8 cellular contexts compared by ENCODE assay signal in genomic region chr12:66169221-66170170, GRCh38. TPM values are rescaled to one million over a fixed set of nuclear protein-coding genes. Genes with fewer than 3 reads are reported as not detected.
DNase-seq lines count a peak whose midpoint lies in the region; ATAC-seq and TF ChIP-seq lines count a peak whose summit lies in the region.

TSS of gene TMBIM4 (minus strand) at chr12:66169996. CDS start at chr12:66169951, 45 bp downstream.

- intact Hi-C loops in PC-9 (cut with micrococcal nuclease; ENCODE audit: unreplicated experiment) = loop anchor here (1.0 to 2.0 kb wide), 2 partner anchors 39 to 133 kb away; partner anchors contain the start of genes HELB and LLPH

- 0% methylated on average over 65 to 67 of the region's 67 CpGs for WGBS in esophagus, 2 donors

- CTCF ChIA-PET in PC-9 (lab: Charles Lee) = interaction anchor here (0.6 to 0.7 kb wide), 7 partner anchors 19 to 345 kb away, joined by 3 to 7 read pairs (median 4); no protein-coding TSS in a partner anchor

- peak within 1 kb of the TSS; percentile 80 for H3K4me2 ChIP-seq in PC-9

- H3K9me2 ChIP-seq in PC-9 (ENCODE audit: insufficient read depth) = 0 out of 2 replicates have a peak, but pooled peaks cover 3% of the 10 kb centered on the region

- ATAC-seq in GM21717 (IDR thresholded peaks at IDR 0.05; ENCODE audit: unreplicated experiment) = peak; percentile 86

- H3K4me3 ChIP-seq in PC-9 = peak within 1 kb of the TSS; percentile 74
- H3K4me3 ChIP-seq in esophagus (ENCODE audit: low read depth in 1 of 2, low read length in 2 of 2) = peak within 1 kb of the TSS; percentile 86 to 92
- H3K4me3 ChIP-seq in muscle layer of colon (ENCODE audit: low read depth in 1 of 2, low read length in 2 of 2) = peak within 1 kb of the TSS; percentile 67 to 90

- H3K36me3 ChIP-seq in PC-9 (ENCODE audit: low read depth) (no peaks in the 10 kb centered on the region), esophagus (ENCODE audit: control insufficient read depth in 2 of 2, insufficient read depth in 2 of 2, low read length in 1 of 2) (no peaks in the 10 kb centered on the region), muscle layer of colon (ENCODE audit: insufficient read depth, low read length) (no peaks in the 10 kb centered on the region)

- peak within 1 kb of the TSS; percentile 92 for H2AFZ ChIP-seq in PC-9

- H3K27ac ChIP-seq in PC-9 (peak within 1 kb of the TSS; percentile 87), esophagus (ENCODE audit: low read depth in 2 of 2, low read length in 1 of 2) (peak within 1 kb of the TSS; percentile 99 to 100), muscle layer of colon (ENCODE audit: low read depth, low read length) (peak within 1 kb of the TSS; percentile 93)

- H3K4me1 ChIP-seq in PC-9 (replicated peaks; ENCODE audit: insufficient read depth) (peaks cover 10% of the 10 kb centered on the region), esophagus (ENCODE audit: control insufficient read depth in 2 of 2, insufficient read depth in 2 of 2, low read length in 1 of 2) (no peaks in the 10 kb centered on the region), muscle layer of colon (ENCODE audit: insufficient read depth, low read length) (peaks cover 15% of the 10 kb centered on the region)

- H3K9ac ChIP-seq in muscle layer of colon (ENCODE audit: low read length) = peak within 1 kb of the TSS; percentile 95

- H3K9me3 ChIP-seq in PC-9 (ENCODE audit: insufficient read depth, low read depth) = no peaks in the 10 kb centered on the region; the same call in 1 of the 2 replicates
- H3K9me3 ChIP-seq in esophagus (ENCODE audit: control insufficient read depth in 2 of 2, insufficient read depth in 1 of 2, low read depth in 1 of 2, low read length in 1 of 2) = no peaks in the 10 kb centered on the region
- no peaks in the 10 kb centered on the region for H3K9me3 ChIP-seq in muscle layer of colon (ENCODE audit: low read length)

- TSS peak; percentile 80 for BruUV-seq in PC-9 (replicated peaks; lab: Mats Ljungman, UMichigan)

- peak; percentile 55 for DNase-seq in DMS79 (lab: John Stamatoyannopoulos, UW)
- peak; percentile 95 for DNase-seq in KBM-7
- DNase-seq in PC-9 = peak; percentile 80 to 84
- peak; percentile 84 for DNase-seq in activated T-cell treated with anti-CD3 and anti-CD28 coated beads, Interleukin-2, amount 50 U/mL, for 1 hour
- DNase-seq in stimulated activated CD8-positive, alpha-beta memory T cell treated with anti-CD3 and anti-CD28 coated beads, Interleukin-7, amount 100 ng/mL, for 24 hours (ENCODE audit: low read depth) = peak; percentile 71

- H4K20me1 ChIP-seq in PC-9 (ENCODE audit: insufficient read depth) = no peaks in the 10 kb centered on the region

- peaks cover 22% of the 10 kb centered on the region for H3K79me2 ChIP-seq in PC-9 (ENCODE audit: low read depth)

- H3F3A ChIP-seq in PC-9 (ENCODE audit: insufficient read depth, low read depth) = peaks cover 19% of the 10 kb centered on the region

- in situ Hi-C loops in KBM-7 (cut with MboI; ENCODE audit: low pct_unique_long_range_greater_than_20kb, low sequenced_read_pairs) = no loop called here

- peak; percentile 59; the same call in 1 of the 2 replicates for TF ChIP-seq CTCF in PC-9 (conservative IDR thresholded peaks at IDR 0.05)

- H3K27me3 ChIP-seq in PC-9 (ENCODE audit: insufficient read depth, low read depth) (no peaks in the 10 kb centered on the region), esophagus (ENCODE audit: control insufficient read depth in 1 of 2, insufficient read depth in 2 of 2, low read length in 2 of 2) (no peaks in the 10 kb centered on the region), muscle layer of colon (ENCODE audit: control insufficient read depth in 1 of 2, insufficient read depth in 2 of 2, low read length in 2 of 2) (no peaks in the 10 kb centered on the region)

- POLR2A ChIA-PET in PC-9 (lab: Charles Lee; ENCODE audit: unreplicated experiment) = interaction anchor here (0.5 to 0.7 kb wide), 6 partner anchors 46 to 710 kb away, joined by 3 to 19 read pairs (median 6); no protein-coding TSS in a partner anchor

RNA-seq across cellular contexts. Expression of gene TMBIM4, which starts in this region (rescaled TPM):
- 48.2 and 49.8 TPM in 2 replicates for total RNA-seq in PC-9 (2021)
- 100 to 1,000 TPM in 1 of 2 donors, 10 to 100 TPM in 1; 83.6 to 104 TPM for polyA plus RNA-seq in esophagus

Comparison
In these comparisons a context has a peak if more than half of its experiments do, and no peak if none do; other contexts are left out.
1. Peak in every context shown above with its lines: DNase-seq, ATAC-seq, H3K4me3 ChIP-seq and H3K27ac ChIP-seq.